In the genomic region with DNA sequence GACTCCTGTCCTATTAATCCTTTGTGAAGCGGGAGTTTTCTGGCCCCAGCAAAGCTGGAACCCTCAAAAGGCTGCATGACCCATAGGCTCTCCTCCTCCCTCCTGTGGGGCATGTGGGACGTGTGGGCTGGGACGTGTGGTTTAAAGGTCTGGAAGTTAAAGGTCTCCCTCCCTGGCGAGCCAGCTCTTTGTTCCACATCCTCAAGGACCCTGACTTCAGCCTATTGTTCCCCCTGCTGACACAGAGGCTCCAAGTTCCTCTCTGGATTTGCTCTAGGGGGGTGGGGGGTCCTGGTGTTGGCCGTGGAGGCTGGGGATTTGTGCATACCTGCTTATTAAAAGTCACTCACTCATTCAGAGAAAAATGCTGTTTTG, we compare ENCODE assay signal across 1 cellular context.
TF ChIP-seq lines count a peak whose summit lies in the region.

No MANE protein-coding gene starts in this region.

TF ChIP-seq in GM23338, 12 proteins besides CTCF, POLR2A, EP300 and RAD21 (continued from another document):
- TF ChIP-seq, protein P1, sequence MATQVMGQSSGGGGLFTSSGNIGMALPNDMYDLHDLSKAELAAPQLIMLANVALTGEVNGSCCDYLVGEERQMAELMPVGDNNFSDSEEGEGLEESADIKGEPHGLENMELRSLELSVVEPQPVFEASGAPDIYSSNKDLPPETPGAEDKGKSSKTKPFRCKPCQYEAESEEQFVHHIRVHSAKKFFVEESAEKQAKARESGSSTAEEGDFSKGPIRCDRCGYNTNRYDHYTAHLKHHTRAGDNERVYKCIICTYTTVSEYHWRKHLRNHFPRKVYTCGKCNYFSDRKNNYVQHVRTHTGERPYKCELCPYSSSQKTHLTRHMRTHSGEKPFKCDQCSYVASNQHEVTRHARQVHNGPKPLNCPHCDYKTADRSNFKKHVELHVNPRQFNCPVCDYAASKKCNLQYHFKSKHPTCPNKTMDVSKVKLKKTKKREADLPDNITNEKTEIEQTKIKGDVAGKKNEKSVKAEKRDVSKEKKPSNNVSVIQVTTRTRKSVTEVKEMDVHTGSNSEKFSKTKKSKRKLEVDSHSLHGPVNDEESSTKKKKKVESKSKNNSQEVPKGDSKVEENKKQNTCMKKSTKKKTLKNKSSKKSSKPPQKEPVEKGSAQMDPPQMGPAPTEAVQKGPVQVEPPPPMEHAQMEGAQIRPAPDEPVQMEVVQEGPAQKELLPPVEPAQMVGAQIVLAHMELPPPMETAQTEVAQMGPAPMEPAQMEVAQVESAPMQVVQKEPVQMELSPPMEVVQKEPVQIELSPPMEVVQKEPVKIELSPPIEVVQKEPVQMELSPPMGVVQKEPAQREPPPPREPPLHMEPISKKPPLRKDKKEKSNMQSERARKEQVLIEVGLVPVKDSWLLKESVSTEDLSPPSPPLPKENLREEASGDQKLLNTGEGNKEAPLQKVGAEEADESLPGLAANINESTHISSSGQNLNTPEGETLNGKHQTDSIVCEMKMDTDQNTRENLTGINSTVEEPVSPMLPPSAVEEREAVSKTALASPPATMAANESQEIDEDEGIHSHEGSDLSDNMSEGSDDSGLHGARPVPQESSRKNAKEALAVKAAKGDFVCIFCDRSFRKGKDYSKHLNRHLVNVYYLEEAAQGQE (IDR thresholded peaks at IDR 0.05; ENCODE audit: unreplicated experiment) = no peak
- TF ChIP-seq STAT1 (IDR thresholded peaks at IDR 0.05; ENCODE audit: unreplicated experiment) = no peak
- no peak for TF ChIP-seq CREB1 (CRISPR knock-in tag; IDR thresholded peaks at IDR 0.05; ENCODE audit: low read depth)
- no peak for TF ChIP-seq ZNF114 (CRISPR knock-in tag; IDR thresholded peaks at IDR 0.05)
- TF ChIP-seq, protein P2, sequence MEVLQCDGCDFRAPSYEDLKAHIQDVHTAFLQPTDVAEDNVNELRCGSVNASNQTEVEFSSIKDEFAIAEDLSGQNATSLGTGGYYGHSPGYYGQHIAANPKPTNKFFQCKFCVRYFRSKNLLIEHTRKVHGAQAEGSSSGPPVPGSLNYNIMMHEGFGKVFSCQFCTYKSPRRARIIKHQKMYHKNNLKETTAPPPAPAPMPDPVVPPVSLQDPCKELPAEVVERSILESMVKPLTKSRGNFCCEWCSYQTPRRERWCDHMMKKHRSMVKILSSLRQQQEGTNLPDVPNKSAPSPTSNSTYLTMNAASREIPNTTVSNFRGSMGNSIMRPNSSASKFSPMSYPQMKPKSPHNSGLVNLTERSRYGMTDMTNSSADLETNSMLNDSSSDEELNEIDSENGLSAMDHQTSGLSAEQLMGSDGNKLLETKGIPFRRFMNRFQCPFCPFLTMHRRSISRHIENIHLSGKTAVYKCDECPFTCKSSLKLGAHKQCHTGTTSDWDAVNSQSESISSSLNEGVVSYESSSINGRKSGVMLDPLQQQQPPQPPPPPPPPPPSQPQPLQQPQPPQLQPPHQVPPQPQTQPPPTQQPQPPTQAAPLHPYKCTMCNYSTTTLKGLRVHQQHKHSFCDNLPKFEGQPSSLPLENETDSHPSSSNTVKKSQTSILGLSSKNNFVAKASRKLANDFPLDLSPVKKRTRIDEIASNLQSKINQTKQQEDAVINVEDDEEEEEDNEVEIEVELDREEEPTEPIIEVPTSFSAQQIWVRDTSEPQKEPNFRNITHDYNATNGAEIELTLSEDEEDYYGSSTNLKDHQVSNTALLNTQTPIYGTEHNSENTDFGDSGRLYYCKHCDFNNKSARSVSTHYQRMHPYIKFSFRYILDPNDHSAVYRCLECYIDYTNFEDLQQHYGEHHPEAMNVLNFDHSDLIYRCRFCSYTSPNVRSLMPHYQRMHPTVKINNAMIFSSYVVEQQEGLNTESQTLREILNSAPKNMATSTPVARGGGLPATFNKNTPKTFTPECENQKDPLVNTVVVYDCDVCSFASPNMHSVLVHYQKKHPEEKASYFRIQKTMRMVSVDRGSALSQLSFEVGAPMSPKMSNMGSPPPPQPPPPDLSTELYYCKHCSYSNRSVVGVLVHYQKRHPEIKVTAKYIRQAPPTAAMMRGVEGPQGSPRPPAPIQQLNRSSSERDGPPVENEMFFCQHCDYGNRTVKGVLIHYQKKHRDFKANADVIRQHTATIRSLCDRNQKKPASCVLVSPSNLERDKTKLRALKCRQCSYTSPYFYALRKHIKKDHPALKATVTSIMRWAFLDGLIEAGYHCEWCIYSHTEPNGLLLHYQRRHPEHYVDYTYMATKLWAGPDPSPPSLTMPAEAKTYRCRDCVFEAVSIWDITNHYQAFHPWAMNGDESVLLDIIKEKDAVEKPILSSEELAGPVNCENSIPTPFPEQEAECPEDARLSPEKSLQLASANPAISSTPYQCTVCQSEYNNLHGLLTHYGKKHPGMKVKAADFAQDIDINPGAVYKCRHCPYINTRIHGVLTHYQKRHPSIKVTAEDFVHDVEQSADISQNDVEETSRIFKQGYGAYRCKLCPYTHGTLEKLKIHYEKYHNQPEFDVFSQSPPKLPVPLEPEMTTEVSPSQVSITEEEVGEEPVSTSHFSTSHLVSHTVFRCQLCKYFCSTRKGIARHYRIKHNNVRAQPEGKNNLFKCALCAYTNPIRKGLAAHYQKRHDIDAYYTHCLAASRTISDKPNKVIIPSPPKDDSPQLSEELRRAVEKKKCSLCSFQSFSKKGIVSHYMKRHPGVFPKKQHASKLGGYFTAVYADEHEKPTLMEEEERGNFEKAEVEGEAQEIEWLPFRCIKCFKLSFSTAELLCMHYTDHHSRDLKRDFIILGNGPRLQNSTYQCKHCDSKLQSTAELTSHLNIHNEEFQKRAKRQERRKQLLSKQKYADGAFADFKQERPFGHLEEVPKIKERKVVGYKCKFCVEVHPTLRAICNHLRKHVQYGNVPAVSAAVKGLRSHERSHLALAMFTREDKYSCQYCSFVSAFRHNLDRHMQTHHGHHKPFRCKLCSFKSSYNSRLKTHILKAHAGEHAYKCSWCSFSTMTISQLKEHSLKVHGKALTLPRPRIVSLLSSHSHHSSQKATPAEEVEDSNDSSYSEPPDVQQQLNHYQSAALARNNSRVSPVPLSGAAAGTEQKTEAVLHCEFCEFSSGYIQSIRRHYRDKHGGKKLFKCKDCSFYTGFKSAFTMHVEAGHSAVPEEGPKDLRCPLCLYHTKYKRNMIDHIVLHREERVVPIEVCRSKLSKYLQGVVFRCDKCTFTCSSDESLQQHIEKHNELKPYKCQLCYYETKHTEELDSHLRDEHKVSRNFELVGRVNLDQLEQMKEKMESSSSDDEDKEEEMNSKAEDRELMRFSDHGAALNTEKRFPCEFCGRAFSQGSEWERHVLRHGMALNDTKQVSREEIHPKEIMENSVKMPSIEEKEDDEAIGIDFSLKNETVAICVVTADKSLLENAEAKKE (CRISPR knock-in tag; IDR thresholded peaks at IDR 0.05) = no peak
- no peak for TF ChIP-seq JUNB (IDR thresholded peaks at IDR 0.05; ENCODE audit: unreplicated experiment)
- no peak for TF ChIP-seq EZH2phosphoT487 (IDR thresholded peaks at IDR 0.05; ENCODE audit: unreplicated experiment)
- TF ChIP-seq EZH2 (IDR thresholded peaks at IDR 0.05; ENCODE audit: low read depth, unreplicated experiment) = no peak
- TF ChIP-seq NANOG (IDR thresholded peaks at IDR 0.05; ENCODE audit: borderline replicate concordance) = no peak
